In genomic region chr16:2214721-2214970, GRCh38 we compare ENCODE assay signal across 8 cellular contexts. TPM values are rescaled to one million over a fixed set of nuclear protein-coding genes. Genes with fewer than 3 reads are reported as not detected.
A peak's percentile ranks its signal among the peaks of the same experiment; 100 is the strongest.
DNase-seq lines count a peak whose midpoint lies in the region; ATAC-seq lines count a peak whose summit lies in the region.

PGP (minus strand) TSS chr16:2214840; CDS start chr16:2214777, 63 bp downstream.

- no peaks in the 10 kb centered on the region for H3K9me3 ChIP-seq in iPS-20b (ENCODE audit: insufficient read depth, low read depth, low read length)

- H3K27ac ChIP-seq in angular gyrus (ENCODE audit: low read depth, low read length) (peak within 1 kb of the TSS; percentile 91), iPS-20b (ENCODE audit: low read length) (peak within 1 kb of the TSS; percentile 99)

- peak within 1 kb of the TSS; percentile 97 for H3K9ac ChIP-seq in iPS-20b (ENCODE audit: low read depth, low read length)

- H3K4me1 ChIP-seq in iPS-20b (ENCODE audit: insufficient read depth, low read length), result peaks cover 9% of the 10 kb centered on the region

- no peaks in the 10 kb centered on the region for H3K27me3 ChIP-seq in iPS-20b (ENCODE audit: insufficient read depth, low read length)

- peak within 1 kb of the TSS; percentile 88 for H3K4me3 Mint-ChIP-seq in stimulated activated naive CD8-positive, alpha-beta T cell treated with anti-CD3 and anti-CD28 coated beads, Interleukin-15, amount 100 ng/mL, for 72 hours

- peak within 1 kb of the TSS; percentile 97 for H3K4me3 ChIP-seq in iPS-20b (ENCODE audit: low read length)

- H3K36me3 ChIP-seq in iPS-20b (ENCODE audit: insufficient read depth, low read depth, low read length), result peaks cover 19% of the 10 kb centered on the region

- ATAC-seq in HG03354 (IDR thresholded peaks at IDR 0.05; ENCODE audit: poor library complexity, severe bottlenecking, unreplicated experiment), result peak; percentile 84
- peak; percentile 93 for ATAC-seq in stimulated activated naive CD8-positive, alpha-beta T cell treated with anti-CD3 and anti-CD28 coated beads, Interleukin-15, amount 100 ng/mL, for 72 hours

- no peak for DNase-seq in T-helper 2 cell
- no peak for DNase-seq in stimulated activated naive CD8-positive, alpha-beta T cell treated with anti-CD3 and anti-CD28 coated beads, Interleukin-15, amount 100 ng/mL, for 72 hours
- DNase-seq in HUDEP-2 (lab: John Stamatoyannopoulos, UW; ENCODE audit: unreplicated experiment in 76 of 76), result no peak
- no peak for DNase-seq in epidermal melanocyte (ENCODE audit: insufficient read length, low spot score)

- peaks cover 32% of the 10 kb centered on the region for H3K4me1 Mint-ChIP-seq in stimulated activated naive CD8-positive, alpha-beta T cell treated with anti-CD3 and anti-CD28 coated beads, Interleukin-15, amount 100 ng/mL, for 72 hours

- intact Hi-C loops in T-helper 2 cell treated with Interferon-gamma antibody and Interleukin-4, amounts not matched to agents 100 ng/mL and 5 ng/mL, for 36 hours (cut with micrococcal nuclease), result loop anchor here (2.0 to 5.0 kb wide), 2 partner anchors 38 to 54 kb away; partner anchors contain the start of genes ECI1 and RNPS1

- no peaks in the 10 kb centered on the region for H3K9me3 Mint-ChIP-seq in stimulated activated naive CD8-positive, alpha-beta T cell treated with anti-CD3 and anti-CD28 coated beads, Interleukin-15, amount 100 ng/mL, for 72 hours

- no peaks in the 10 kb centered on the region for H3K27me3 Mint-ChIP-seq in stimulated activated naive CD8-positive, alpha-beta T cell treated with anti-CD3 and anti-CD28 coated beads, Interleukin-15, amount 100 ng/mL, for 72 hours

- peak within 1 kb of the TSS; percentile 76 to 95 for H3K27ac Mint-ChIP-seq in stimulated activated naive CD8-positive, alpha-beta T cell treated with anti-CD3 and anti-CD28 coated beads, Interleukin-15, amount 100 ng/mL, for 72 hours

RNA-seq across cellular contexts. Expression of gene PGP, which starts in this region (rescaled TPM):
- total RNA-seq in T-helper 2 cell treated with Interferon-gamma antibody and Interleukin-4, amounts not matched to agents 100 ng/mL and 5 ng/mL, for 36 hours, result 24.4 and 26.1 TPM in 2 replicates
